26 cellular contexts compared by ENCODE assay signal in the genomic region with DNA sequence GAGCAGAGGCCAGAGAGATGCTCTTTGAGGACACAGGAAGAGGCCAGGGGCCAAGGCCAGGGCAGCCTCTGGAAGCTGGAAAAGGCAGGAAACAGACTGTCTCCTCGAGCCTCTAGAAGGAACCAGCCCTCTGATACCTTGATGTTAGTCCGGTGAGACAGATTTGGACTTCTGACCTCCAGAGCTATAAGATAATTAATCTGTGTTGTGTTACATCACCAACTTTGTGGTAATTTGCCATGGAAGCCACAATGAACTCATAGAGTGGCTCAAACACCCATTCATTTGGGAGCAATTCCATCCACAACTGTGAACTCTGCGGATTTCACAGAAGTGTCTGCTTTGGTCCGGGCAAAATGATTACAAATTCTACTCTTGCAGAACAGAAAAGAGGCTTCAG.
"Had no signal": no experiment of that assay in that cellular context is flagged by ENCODE, and none has a peak within 500 bp of the region (broad histone marks: within the 10 kb centered on the region; RNA-seq: fewer than 3 reads in every experiment).

No MANE protein-coding gene starts in this region.

- H3K9ac ChIP-seq: parathyroid adenoma had no signal

- H3K4me1 ChIP-seq: lower lobe of right lung, parathyroid adenoma, prostate gland, sigmoid colon, tibial nerve, upper lobe of left lung had no signal

- H3K27me3 ChIP-seq: sigmoid colon, upper lobe of left lung had no signal

- H3K27ac ChIP-seq: esophagus squamous epithelium, lower lobe of right lung, parathyroid adenoma, prostate gland, sigmoid colon, spleen, thoracic aorta, tibial nerve, upper lobe of left lung had no signal

- H3K36me3 ChIP-seq: esophagus squamous epithelium, lower lobe of right lung, prostate gland, sigmoid colon, spleen, thoracic aorta, tibial nerve, upper lobe of left lung had no signal

- H3K9me3 ChIP-seq: esophagus squamous epithelium, lower lobe of right lung, prostate gland, sigmoid colon, thoracic aorta, tibial nerve, upper lobe of left lung had no signal

- H3K4me3 ChIP-seq: esophagus squamous epithelium, lower lobe of right lung, prostate gland, sigmoid colon, spleen, thoracic aorta, tibial nerve, upper lobe of left lung had no signal

- DNase-seq: cortex of kidney; effector memory CD8-positive, alpha-beta T cell; erythroblast; esophagus squamous epithelium; hypothalamus; immature natural killer cell; islet precursor cell; kidney glomerular epithelial cell; left colon; left ventricle myocardium superior; lower lobe of right lung; natural killer cell; right cardiac atrium; sigmoid colon; spleen; stimulated activated CD4-positive, alpha-beta T cell treated with anti-CD3 and anti-CD28 coated beads, Interleukin-4, amount 100 ng/mL, for 4 hours; stimulated activated naive CD8-positive, alpha-beta T cell treated with anti-CD3 and anti-CD28 coated beads, Interleukin-15, Interleukin-2, amounts not matched to agents 100 U/mL and 50 U/mL, for 24 hours; substantia nigra; upper lobe of left lung had no signal

- FAIRE-seq: endometrium, frontal cortex, urothelium cell line had no signal
